Comparison of ENCODE assay signal across 12 cellular contexts in the genomic region with DNA sequence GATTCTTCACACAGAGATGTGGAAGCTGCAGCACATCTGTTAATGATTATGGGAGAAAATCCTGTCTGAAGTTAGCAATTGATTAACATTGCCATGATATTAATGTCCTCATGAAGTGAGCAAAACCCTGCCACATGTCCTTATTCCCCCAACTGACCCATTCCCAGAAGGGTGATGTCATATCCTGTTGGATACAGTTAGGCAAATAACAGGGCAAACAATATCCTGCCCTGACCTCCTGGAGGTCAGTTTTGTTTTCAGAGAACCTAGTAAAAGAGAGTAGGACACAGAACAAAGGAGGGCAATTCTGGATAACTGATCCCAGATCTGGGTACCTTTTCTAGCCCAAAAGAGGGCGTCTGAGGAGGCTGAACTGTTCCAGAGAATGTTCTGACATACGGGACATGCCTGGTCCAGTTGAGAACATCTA. TPM values are rescaled to one million over a fixed set of nuclear protein-coding genes. Genes with fewer than 3 reads are reported as not detected.
A peak's percentile ranks its signal among the peaks of the same experiment; 100 is the strongest.
DNase-seq lines count a peak whose midpoint lies in the region; ATAC-seq and TF ChIP-seq lines count a peak whose summit lies in the region.
"Had no signal": no experiment of that assay in that cellular context is flagged by ENCODE, and none has a peak within 500 bp of the region (broad histone marks: within the 10 kb centered on the region; RNA-seq: fewer than 3 reads in every experiment).

No MANE protein-coding gene starts in this region.

- intact Hi-C loops in gastrocnemius medialis (cut with DNase I; ENCODE audit: low total_unique reads) (loop anchor here (5.0 to 10.0 kb wide), 4 partner anchors 302 to 592 kb away; a partner anchor contains a TSS), lower leg skin (cut with DNase I; ENCODE audit: low total_unique reads) (no loop called here), uterus (cut with DNase I; ENCODE audit: low total_unique reads) (no loop called here)

- peak overlapping the region; percentile 37 for H3K4me2 ChIP-seq in GM23248 (ENCODE audit: unreplicated experiment)

- peak overlapping the region; percentile 43 for H3K27ac ChIP-seq in GM23248
- peak overlapping the region; percentile 25 for H3K27ac ChIP-seq in RWPE2 (ENCODE audit: poor library complexity, severe bottlenecking)
- H3K27ac ChIP-seq in gastrocnemius medialis, result peak overlapping the region; percentile 87 to 97 (median 92)
- H3K27ac ChIP-seq in uterus, result peak overlapping the region in 1 of 2 donors; percentile 52

- TF ChIP-seq CTCF in RWPE2 (IDR thresholded peaks at IDR 0.05; ENCODE audit: poor library complexity, severe bottlenecking), result no peak
- TF ChIP-seq CTCF in gastrocnemius medialis (IDR thresholded peaks at IDR 0.05 in 4 of 5, conservative IDR thresholded peaks at IDR 0.05 in 1 of 5), result no peak
- TF ChIP-seq CTCF in lower leg skin (IDR thresholded peaks at IDR 0.05), result no peak
- TF ChIP-seq CTCF in uterus (IDR thresholded peaks at IDR 0.05), result no peak

- no peaks in the 10 kb centered on the region for H3K9me3 ChIP-seq in GM23248 (ENCODE audit: low read depth)
- H3K9me3 ChIP-seq in RWPE2 (ENCODE audit: severe bottlenecking), result no peaks in the 10 kb centered on the region
- no peaks in the 10 kb centered on the region for H3K9me3 ChIP-seq in gastrocnemius medialis
- H3K9me3 ChIP-seq in uterus, result no peaks in the 10 kb centered on the region

- H3K36me3 ChIP-seq in GM23248 (ENCODE audit: low read depth) (no peaks in the 10 kb centered on the region), RWPE2 (ENCODE audit: low read depth) (no peaks in the 10 kb centered on the region), gastrocnemius medialis (no peaks in the 10 kb centered on the region), uterus (no peaks in the 10 kb centered on the region)

- peak; percentile 43; the same call in 2 of the 3 replicates for ATAC-seq in RWPE2 (ENCODE audit: low read depth)
- no peak for ATAC-seq in gastrocnemius medialis
- no peak for ATAC-seq in GM19455 (IDR thresholded peaks at IDR 0.05; ENCODE audit: unreplicated experiment)
- ATAC-seq: activated CD8-positive, alpha-beta T cell treated with anti-CD3 and anti-CD28 coated beads for 36 hours; naive thymus-derived CD4-positive, alpha-beta T cell had no signal

- no peaks in the 10 kb centered on the region for H3K27me3 ChIP-seq in GM23248 (replicated peaks; ENCODE audit: insufficient read depth)
- H3K27me3 ChIP-seq in RWPE2 (ENCODE audit: insufficient read depth, poor library complexity, severe bottlenecking), result no peaks in the 10 kb centered on the region
- H3K27me3 ChIP-seq in gastrocnemius medialis, result no peaks in the 10 kb centered on the region
- H3K27me3 ChIP-seq in uterus, result no peaks in the 10 kb centered on the region

- H3K79me2 ChIP-seq in GM23248 (ENCODE audit: insufficient read depth), result peaks cover 56% of the 10 kb centered on the region

- H3K4me3 ChIP-seq in GM23248 (no peak overlapping the region), RWPE2 (ENCODE audit: severe bottlenecking) (no peak overlapping the region), gastrocnemius medialis (no peak overlapping the region), lower leg skin (ENCODE audit: low read depth, poor library complexity, severe bottlenecking) (no peak overlapping the region), uterus (no peak overlapping the region)

- in situ Hi-C loops in GM23248 (cut with MboI) (no loop called here), gastrocnemius medialis (cut with MboI; ENCODE audit: low sequenced_read_pairs in 4 of 4) (loop anchor here in 1 of 4 donors (25.0 kb wide), 1 partner anchor 435 kb away; a partner anchor contains a TSS)

- H3K4me1 ChIP-seq in GM23248 (ENCODE audit: insufficient read depth) (peaks cover 36% of the 10 kb centered on the region), RWPE2 (ENCODE audit: insufficient read depth, poor library complexity, severe bottlenecking) (peaks cover 34% of the 10 kb centered on the region), gastrocnemius medialis (peaks cover 52 to 78% of the 10 kb centered on the region in 2 donors), uterus (no peaks in the 10 kb centered on the region)

- H3K9me2 ChIP-seq in GM23248 (ENCODE audit: insufficient read depth), result no peaks in the 10 kb centered on the region

- H3F3A ChIP-seq in GM23248 (ENCODE audit: insufficient read depth), result peaks cover 43% of the 10 kb centered on the region

- peak; percentile 51 for DNase-seq in GM23248
- no peak for DNase-seq in RWPE2 (ENCODE audit: low spot score)
- peak; percentile 62 for DNase-seq in fibroblast of peridontal ligament (ENCODE audit: extremely low read depth)
- no peak for DNase-seq in gastrocnemius medialis
- no peak for DNase-seq in lower leg skin (ENCODE audit: low spot score in 2 of 2)
- DNase-seq in uterus, result no peak
- no peak for DNase-seq in NCI-H526 treated with DMSO at 0.1 percent for 48 hours (lab: John Stamatoyannopoulos, UW)
- DNase-seq: activated CD8-positive, alpha-beta T cell treated with anti-CD3 and anti-CD28 coated beads for 36 hours; activated naive CD4-positive, alpha-beta T cell treated with anti-CD3 and anti-CD28 coated beads, Interleukin-2, amount 10 ng/mL, durations not matched to agents 7 days and 5 days; naive thymus-derived CD4-positive, alpha-beta T cell; NCI-H774 had no signal

- H3K9ac ChIP-seq in GM23248, result peak overlapping the region; percentile 6

- TF ChIP-seq POLR2A in gastrocnemius medialis (IDR thresholded peaks at IDR 0.05) (no peak), lower leg skin (IDR thresholded peaks at IDR 0.05) (no peak), uterus (IDR thresholded peaks at IDR 0.05) (no peak)

- H4K20me1 ChIP-seq in GM23248 (ENCODE audit: insufficient read depth), result no peaks in the 10 kb centered on the region

- peak overlapping the region; percentile 41 for H2AFZ ChIP-seq in GM23248

- WGBS in GM23248 (ENCODE audit: low coverage in 1 of 2, low lambda C conversion rate in 2 of 2, missing lambda C conversion rate in 2 of 2), 2 experiments, result 45 to 53% methylated on average over 2 of the region's 2 CpGs
- WGBS in lower leg skin, 2 donors, result 60 to 72% methylated on average over 2 of the region's 2 CpGs

RNA-seq across cellular contexts. Expression of a gene that starts 11.0 kb away (rescaled TPM):
- 5.6 and 7.9 TPM in 2 replicates for total RNA-seq in GM23248 (2014; rRNA removed; shearing (Covaris generic))
- 11.4 and 11.7 TPM in 2 replicates for polyA plus RNA-seq in GM23248 (2016; fragmentation: Nextera tagmentation; extraction: Ambion mirVana)
- 100 to 1,000 TPM in 1 of 4 donors, 10 to 100 TPM in 3; 37.5 to 155 (median 67.7) TPM for total RNA-seq in gastrocnemius medialis
- 10 to 100 TPM in 1 of 4 donors, 1 to 10 TPM in 3; 4.2 to 12.3 (median 7.4) TPM for total RNA-seq in lower leg skin
- 10 to 100 TPM in 2 of 4 donors, 1 to 10 TPM in 2; 2.6 to 49.5 (median 6.9) TPM for total RNA-seq in uterus
- total RNA-seq: activated CD8-positive, alpha-beta T cell treated with anti-CD3 and anti-CD28 coated beads for 36 hours had no signal
- polyA plus RNA-seq: naive thymus-derived CD4-positive, alpha-beta T cell had no signal

Comparison
In these comparisons a context has a peak if more than half of its experiments do, and no peak if none do; other contexts are left out.
1. DNase-seq: peak in GM23248 (single experiment) and fibroblast of peridontal ligament (single experiment); none in RWPE2 (single experiment), gastrocnemius medialis (0 of 2), lower leg skin (0 of 2), uterus (0 of 2) and NCI-H526 treated with DMSO at 0.1 percent for 48 hours (single experiment).